Comparison of ENCODE assay signal across 16 cellular contexts in the genomic region with DNA sequence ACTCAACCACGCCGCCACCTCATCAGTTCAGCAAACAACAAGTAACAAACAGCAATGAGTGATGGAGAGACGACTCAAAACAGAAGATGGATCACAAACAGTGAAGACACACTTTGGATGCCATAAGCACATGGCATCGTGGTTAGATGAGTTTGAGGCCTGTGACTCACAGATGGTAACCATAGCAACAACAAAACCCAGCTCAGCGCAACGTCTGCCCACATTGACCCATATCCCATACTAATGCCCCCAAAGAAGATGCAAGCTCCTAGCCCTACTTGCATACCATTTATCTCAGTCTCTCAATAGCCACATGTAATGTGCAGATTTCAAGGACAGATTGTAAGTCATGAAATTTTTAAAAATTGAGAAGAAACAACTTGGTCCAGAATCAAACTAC.
"Had no signal": no experiment of that assay in that cellular context is flagged by ENCODE, and none has a peak within 500 bp of the region (broad histone marks: within the 10 kb centered on the region; RNA-seq: fewer than 3 reads in every experiment).

No MANE protein-coding gene starts in this region.

- H3K4me1 ChIP-seq: esophagus muscularis mucosa, transverse colon had no signal

- H3K4me3 ChIP-seq: esophagus muscularis mucosa, lung, skin epidermis, transverse colon had no signal

- DNase-seq: activated CD4-positive, alpha-beta T cell treated with anti-CD3 and anti-CD28 coated beads, Interleukin-2, amount 50 U/mL, for 1 hour; activated CD4-positive, CD25-positive, alpha-beta regulatory T cell; activated naive CD8-positive, alpha-beta T cell treated with anti-CD3 and anti-CD28 coated beads, Interleukin-2, amount 10 ng/mL, durations not matched to agents 7 days and 5 days; activated T-cell treated with anti-CD3 and anti-CD28 coated beads, Interleukin-2, amount 50 U/mL, for 48 hours; anterior cingulate cortex; foreskin fibroblast; immature natural killer cell; left cardiac atrium; natural killer cell; posterior cingulate gyrus; substantia nigra; transverse colon had no signal

- H3K27me3 ChIP-seq: esophagus muscularis mucosa, transverse colon had no signal

- H3K27ac ChIP-seq: esophagus muscularis mucosa, skin epidermis, transverse colon had no signal

- H3K36me3 ChIP-seq: esophagus muscularis mucosa, transverse colon had no signal

- ATAC-seq: left cardiac atrium; natural killer cell; stimulated activated memory B cell treated with anti-CD40 and anti-IgM and Interleukin-4, amounts not matched to agents 10 μg/mL and 1 μg/mL and 100 μg/mL, for 72 hours had no signal

- H3K9me3 ChIP-seq: transverse colon had no signal
